1 cellular context compared by ENCODE assay signal in the genomic region with DNA sequence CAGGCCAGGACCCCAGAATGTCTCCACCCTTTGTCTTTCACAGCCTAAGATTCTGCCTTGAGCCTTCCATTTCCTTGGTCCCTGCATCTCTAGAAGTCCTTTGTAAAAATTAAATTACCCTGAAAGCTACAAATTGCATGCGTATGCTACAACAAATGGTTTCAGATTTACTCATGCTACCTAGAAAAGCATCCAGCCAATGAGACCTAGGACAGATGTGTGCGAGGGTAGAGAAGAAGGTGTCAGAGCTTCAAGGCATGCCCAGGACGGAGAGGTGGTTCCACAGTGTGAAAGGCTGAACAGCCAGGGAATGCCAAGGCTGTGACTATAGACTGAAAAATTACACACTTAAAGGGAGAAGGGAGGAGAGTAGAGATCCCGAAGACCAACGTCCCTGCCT.
TF ChIP-seq lines count a peak whose summit lies in the region.

No MANE protein-coding gene starts in this region.

TF ChIP-seq in IMR-90, 13 proteins besides CTCF, POLR2A, EP300 and RAD21 (continued from another document):
- no peak for TF ChIP-seq FOS (IDR thresholded peaks at IDR 0.05; ENCODE audit: low read depth, low read length)
- TF ChIP-seq SMC3 (IDR thresholded peaks at IDR 0.05; ENCODE audit: low read depth, low read length), result no peak
- TF ChIP-seq BHLHE40 (IDR thresholded peaks at IDR 0.05; ENCODE audit: low read depth, low read length), result no peak
- TF ChIP-seq, protein P1, sequence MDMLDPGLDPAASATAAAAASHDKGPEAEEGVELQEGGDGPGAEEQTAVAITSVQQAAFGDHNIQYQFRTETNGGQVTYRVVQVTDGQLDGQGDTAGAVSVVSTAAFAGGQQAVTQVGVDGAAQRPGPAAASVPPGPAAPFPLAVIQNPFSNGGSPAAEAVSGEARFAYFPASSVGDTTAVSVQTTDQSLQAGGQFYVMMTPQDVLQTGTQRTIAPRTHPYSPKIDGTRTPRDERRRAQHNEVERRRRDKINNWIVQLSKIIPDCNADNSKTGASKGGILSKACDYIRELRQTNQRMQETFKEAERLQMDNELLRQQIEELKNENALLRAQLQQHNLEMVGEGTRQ (IDR thresholded peaks at IDR 0.05; ENCODE audit: low read depth, low read length), result no peak
- TF ChIP-seq CHD1 (IDR thresholded peaks at IDR 0.05; ENCODE audit: low read depth, low read length), result no peak
- TF ChIP-seq MAFK (IDR thresholded peaks at IDR 0.05; ENCODE audit: low read depth, low read length), result no peak
- no peak for TF ChIP-seq RCOR1 (IDR thresholded peaks at IDR 0.05; ENCODE audit: insufficient replicate concordance, low read length)
